In the genomic region with DNA sequence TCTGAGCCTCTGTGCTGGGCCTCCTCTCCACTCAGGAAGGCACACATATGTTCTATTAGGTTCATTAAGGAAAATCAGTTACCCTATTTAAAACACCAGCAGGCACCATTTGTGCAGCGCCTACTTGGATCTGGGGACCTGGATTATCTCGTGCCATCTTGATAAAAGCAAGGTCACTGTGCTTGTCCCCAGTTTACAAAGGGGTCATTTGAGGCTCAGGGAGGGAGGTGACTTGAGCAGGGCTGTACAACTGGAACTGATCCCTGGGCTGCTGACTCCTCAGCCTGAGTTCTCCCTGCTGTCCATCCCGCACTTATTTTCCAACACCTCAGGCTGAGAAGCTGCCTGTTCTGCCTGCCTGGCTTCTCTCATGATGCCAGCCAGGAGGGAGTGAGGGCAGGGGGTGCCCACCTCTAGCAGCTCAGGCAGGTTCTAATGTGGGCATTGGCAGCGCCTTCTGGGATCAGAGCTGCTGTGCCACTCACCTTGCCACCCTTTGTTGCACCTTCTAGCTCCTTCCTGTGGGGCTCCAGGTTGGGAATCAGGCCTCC, we compare ENCODE assay signal across 2 cellular contexts.
TF ChIP-seq lines count a peak whose summit lies in the region.

No MANE protein-coding gene starts in this region.

TF ChIP-seq in SK-N-SH, 30 proteins besides CTCF, POLR2A, EP300 and RAD21 (continued from another document):
- TF ChIP-seq REST (IDR thresholded peaks at IDR 0.05; ENCODE audit: low read depth, low read length), result no peak
- no peak for TF ChIP-seq MEF2A (IDR thresholded peaks at IDR 0.05; ENCODE audit: borderline replicate concordance, low read depth)
- TF ChIP-seq TCF12 (IDR thresholded peaks at IDR 0.05), result no peak
- no peak for TF ChIP-seq GABPA (IDR thresholded peaks at IDR 0.05; ENCODE audit: low read depth)
- TF ChIP-seq, protein P1, sequence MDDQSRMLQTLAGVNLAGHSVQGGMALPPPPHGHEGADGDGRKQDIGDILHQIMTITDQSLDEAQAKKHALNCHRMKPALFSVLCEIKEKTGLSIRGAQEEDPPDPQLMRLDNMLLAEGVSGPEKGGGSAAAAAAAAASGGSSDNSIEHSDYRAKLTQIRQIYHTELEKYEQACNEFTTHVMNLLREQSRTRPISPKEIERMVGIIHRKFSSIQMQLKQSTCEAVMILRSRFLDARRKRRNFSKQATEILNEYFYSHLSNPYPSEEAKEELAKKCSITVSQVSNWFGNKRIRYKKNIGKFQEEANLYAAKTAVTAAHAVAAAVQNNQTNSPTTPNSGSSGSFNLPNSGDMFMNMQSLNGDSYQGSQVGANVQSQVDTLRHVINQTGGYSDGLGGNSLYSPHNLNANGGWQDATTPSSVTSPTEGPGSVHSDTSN (IDR thresholded peaks at IDR 0.05), result no peak
- peak; percentile 16 for TF ChIP-seq CHD2 (IDR thresholded peaks at IDR 0.05; ENCODE audit: low read length, partially characterized antibody)
- TF ChIP-seq GATA2 (CRISPR knock-in tag; IDR thresholded peaks at IDR 0.05), result peak; percentile 25; the same call in 1 of the 2 replicates
- no peak for TF ChIP-seq POLR2AphosphoS5 (IDR thresholded peaks at IDR 0.05; ENCODE audit: low read depth, low read length)

TF ChIP-seq in SK-N-SH treated with all-trans-retinoic acid at 6 μM for 48 hours, 23 proteins besides CTCF, POLR2A, EP300 and RAD21 (continued from another document):
- no peak for TF ChIP-seq PATZ1 (CRISPR knock-in tag; IDR thresholded peaks at IDR 0.05; ENCODE audit: borderline replicate concordance)
- no peak for TF ChIP-seq ISL1 (CRISPR knock-in tag; IDR thresholded peaks at IDR 0.05)
- no peak for TF ChIP-seq ARNTL (CRISPR knock-in tag; IDR thresholded peaks at IDR 0.05; ENCODE audit: borderline replicate concordance, low read depth)
- TF ChIP-seq PPARA (CRISPR knock-in tag; IDR thresholded peaks at IDR 0.05; ENCODE audit: borderline replicate concordance), result no peak
- TF ChIP-seq ZNF8 (CRISPR knock-in tag; IDR thresholded peaks at IDR 0.05), result no peak
- no peak for TF ChIP-seq OSR1 (CRISPR knock-in tag; IDR thresholded peaks at IDR 0.05)
- no peak for TF ChIP-seq ESRRG (CRISPR knock-in tag; IDR thresholded peaks at IDR 0.05)
- no peak for TF ChIP-seq GLIS3 (CRISPR knock-in tag; IDR thresholded peaks at IDR 0.05)
- no peak for TF ChIP-seq TCF4 (CRISPR knock-in tag; IDR thresholded peaks at IDR 0.05; ENCODE audit: borderline replicate concordance)
- no peak for TF ChIP-seq ZFP3 (CRISPR knock-in tag; IDR thresholded peaks at IDR 0.05)
- no peak for TF ChIP-seq BACH2 (CRISPR knock-in tag; IDR thresholded peaks at IDR 0.05; ENCODE audit: borderline replicate concordance)
- TF ChIP-seq, protein P2, sequence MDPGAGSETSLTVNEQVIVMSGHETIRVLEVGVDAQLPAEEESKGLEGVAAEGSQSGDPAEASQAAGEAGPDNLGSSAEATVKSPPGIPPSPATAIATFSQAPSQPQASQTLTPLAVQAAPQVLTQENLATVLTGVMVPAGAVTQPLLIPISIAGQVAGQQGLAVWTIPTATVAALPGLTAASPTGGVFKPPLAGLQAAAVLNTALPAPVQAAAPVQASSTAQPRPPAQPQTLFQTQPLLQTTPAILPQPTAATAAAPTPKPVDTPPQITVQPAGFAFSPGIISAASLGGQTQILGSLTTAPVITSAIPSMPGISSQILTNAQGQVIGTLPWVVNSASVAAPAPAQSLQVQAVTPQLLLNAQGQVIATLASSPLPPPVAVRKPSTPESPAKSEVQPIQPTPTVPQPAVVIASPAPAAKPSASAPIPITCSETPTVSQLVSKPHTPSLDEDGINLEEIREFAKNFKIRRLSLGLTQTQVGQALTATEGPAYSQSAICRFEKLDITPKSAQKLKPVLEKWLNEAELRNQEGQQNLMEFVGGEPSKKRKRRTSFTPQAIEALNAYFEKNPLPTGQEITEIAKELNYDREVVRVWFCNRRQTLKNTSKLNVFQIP (CRISPR knock-in tag; IDR thresholded peaks at IDR 0.05; ENCODE audit: borderline replicate concordance, low read depth), result no peak
- no peak for TF ChIP-seq CSDC2 (CRISPR knock-in tag; IDR thresholded peaks at IDR 0.05)
- TF ChIP-seq ZFP30 (CRISPR knock-in tag; IDR thresholded peaks at IDR 0.05), result no peak
- TF ChIP-seq TOX (CRISPR knock-in tag; IDR thresholded peaks at IDR 0.05; ENCODE audit: borderline replicate concordance), result no peak
- TF ChIP-seq ZNF565 (CRISPR knock-in tag; conservative IDR thresholded peaks at IDR 0.05; ENCODE audit: low read depth), result no peak
- TF ChIP-seq SNAI2 (CRISPR knock-in tag; IDR thresholded peaks at IDR 0.05), result no peak
